23 cellular contexts compared by ENCODE assay signal in the genomic region with DNA sequence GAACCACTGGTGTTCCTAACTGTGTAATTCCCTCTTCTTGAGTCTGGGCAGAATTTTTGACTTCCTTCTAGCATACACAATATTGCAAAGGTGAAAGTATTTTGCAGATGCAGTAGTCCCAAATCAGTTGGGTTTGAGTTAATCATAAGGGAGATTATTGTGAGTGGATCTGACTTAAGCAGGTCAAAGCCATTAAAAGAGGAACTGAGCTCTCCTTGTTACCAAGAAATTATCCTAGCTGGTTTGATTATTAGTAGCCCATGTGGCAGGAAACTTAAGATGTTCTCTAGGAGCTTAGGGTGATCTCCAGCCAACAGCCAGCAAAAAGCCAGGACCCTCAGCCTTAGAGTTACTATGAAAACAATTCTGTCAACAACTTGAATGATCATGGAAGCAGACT.
DNase-seq lines count a peak whose midpoint lies in the region; ATAC-seq, FAIRE-seq and TF ChIP-seq lines count a peak whose summit lies in the region.
"Had no signal": no experiment of that assay in that cellular context is flagged by ENCODE, and none has a peak within 500 bp of the region (broad histone marks: within the 10 kb centered on the region; RNA-seq: fewer than 3 reads in every experiment).

No MANE protein-coding gene starts in this region.

- peaks cover 1 to 16% of the 10 kb centered on the region in 2 donors for H3K4me1 Mint-ChIP-seq in stimulated activated naive B cell treated with anti-CD40 and anti-IgM and Interleukin-4, amounts not matched to agents 10 μg/mL and 1 μg/mL and 100 μg/mL, for 72 hours
- no peaks in the 10 kb centered on the region for H3K4me1 Mint-ChIP-seq in natural killer cell
- H3K4me1 Mint-ChIP-seq: CD4-positive, CD25-positive, alpha-beta regulatory T cell had no signal

- DNase-seq in GM12891 (ENCODE audit: insufficient read length, low spot score) (no peak), NAMALWA (ENCODE audit: low spot score) (peak; percentile 35), inferior parietal cortex (ENCODE audit: extremely low spot score) (no peak), natural killer cell (no peak)
- DNase-seq in stimulated activated naive B cell treated with anti-CD40 and anti-IgM and Interleukin-4, amounts not matched to agents 10 μg/mL and 1 μg/mL and 100 μg/mL, for 72 hours = no peak
- DNase-seq in NK-92 treated with Interleukin-12 subunit alpha and Interleukin-12 subunit beta, amount 100 ng/mL, for 24 hours (lab: John Stamatoyannopoulos, UW) = no peak
- DNase-seq: 8988T; ACHN; BE2C; C1 segment of cervical spinal cord; Caco-2; Calu3; CD4-positive, CD25-positive, alpha-beta regulatory T cell; CD8-positive, alpha-beta T cell; DMS79 treated with DMSO at 0.1 percent for 48 hours; GF-D8 had no signal

- intact Hi-C loops in natural killer cell (cut with micrococcal nuclease) = no loop called here

- no peaks in the 10 kb centered on the region for H3K36me3 Mint-ChIP-seq in stimulated activated naive B cell treated with anti-CD40 and anti-IgM and Interleukin-4, amounts not matched to agents 10 μg/mL and 1 μg/mL and 100 μg/mL, for 72 hours
- H3K36me3 Mint-ChIP-seq in natural killer cell = no peaks in the 10 kb centered on the region
- H3K36me3 Mint-ChIP-seq: CD14-positive monocyte; CD4-positive, CD25-positive, alpha-beta regulatory T cell; CD8-positive, alpha-beta T cell had no signal

- no peak for TF ChIP-seq POLR2A in GM12891 (IDR thresholded peaks at IDR 0.05; ENCODE audit: low read depth, low read length)

- no peak overlapping the region for H3K4me3 Mint-ChIP-seq in stimulated activated naive B cell treated with anti-CD40 and anti-IgM and Interleukin-4, amounts not matched to agents 10 μg/mL and 1 μg/mL and 100 μg/mL, for 72 hours
- H3K4me3 Mint-ChIP-seq in natural killer cell = no peak overlapping the region
- H3K4me3 Mint-ChIP-seq: CD14-positive monocyte; CD4-positive, CD25-positive, alpha-beta regulatory T cell; CD8-positive, alpha-beta T cell had no signal

- FAIRE-seq in GM12891 (lab: Jason Lieb, UNC) = peak; percentile 20
- FAIRE-seq: A204.1, D721Med, G401.6, GM18507, GM19239 had no signal

- peak; percentile 42 for ATAC-seq in GM18502 (IDR thresholded peaks at IDR 0.05; ENCODE audit: poor library complexity, unreplicated experiment)
- ATAC-seq in stimulated activated naive B cell treated with anti-CD40 and anti-IgM and Interleukin-4, amounts not matched to agents 10 μg/mL and 1 μg/mL and 100 μg/mL, for 72 hours (replicated peaks) = peak; percentile 42 to 59
- ATAC-seq in natural killer cell = no peak
- ATAC-seq: CD8-positive, alpha-beta T cell had no signal

- no peaks in the 10 kb centered on the region for H3K9me3 Mint-ChIP-seq in stimulated activated naive B cell treated with anti-CD40 and anti-IgM and Interleukin-4, amounts not matched to agents 10 μg/mL and 1 μg/mL and 100 μg/mL, for 72 hours
- no peaks in the 10 kb centered on the region for H3K9me3 Mint-ChIP-seq in natural killer cell
- H3K9me3 Mint-ChIP-seq: CD14-positive monocyte; CD8-positive, alpha-beta T cell had no signal

- no peak for TF ChIP-seq CTCF in natural killer cell (IDR thresholded peaks at IDR 0.05)

- H3K27me3 Mint-ChIP-seq in stimulated activated naive B cell treated with anti-CD40 and anti-IgM and Interleukin-4, amounts not matched to agents 10 μg/mL and 1 μg/mL and 100 μg/mL, for 72 hours = no peaks in the 10 kb centered on the region
- peaks cover 8 to 34% of the 10 kb centered on the region in 2 donors for H3K27me3 Mint-ChIP-seq in natural killer cell (ENCODE audit: low read depth in 2 of 2)

- no peak overlapping the region for H3K27ac Mint-ChIP-seq in stimulated activated naive B cell treated with anti-CD40 and anti-IgM and Interleukin-4, amounts not matched to agents 10 μg/mL and 1 μg/mL and 100 μg/mL, for 72 hours
- no peak overlapping the region for H3K27ac Mint-ChIP-seq in natural killer cell
- H3K27ac Mint-ChIP-seq: CD4-positive, CD25-positive, alpha-beta regulatory T cell; CD8-positive, alpha-beta T cell had no signal

TF ChIP-seq in GM12891, 5 proteins besides CTCF, POLR2A, EP300 and RAD21:
- no peak for TF ChIP-seq TAF1 (IDR thresholded peaks at IDR 0.05; ENCODE audit: low read depth, low read length)
- TF ChIP-seq SPI1 (IDR thresholded peaks at IDR 0.05; ENCODE audit: low read depth, low read length) = peak; percentile 91
TF ChIP-seq in GM12891: peak in this region for 1.

Comparison
In these comparisons a context has a peak if more than half of its experiments do, and no peak if none do; other contexts are left out.
1. ATAC-seq: peak in GM18502 (single experiment) and stimulated activated naive B cell treated with anti-CD40 and anti-IgM and Interleukin-4, amounts not matched to agents 10 μg/mL and 1 μg/mL and 100 μg/mL, for 72 hours (2 of 2); none in natural killer cell (0 of 3).